In the genomic region with DNA sequence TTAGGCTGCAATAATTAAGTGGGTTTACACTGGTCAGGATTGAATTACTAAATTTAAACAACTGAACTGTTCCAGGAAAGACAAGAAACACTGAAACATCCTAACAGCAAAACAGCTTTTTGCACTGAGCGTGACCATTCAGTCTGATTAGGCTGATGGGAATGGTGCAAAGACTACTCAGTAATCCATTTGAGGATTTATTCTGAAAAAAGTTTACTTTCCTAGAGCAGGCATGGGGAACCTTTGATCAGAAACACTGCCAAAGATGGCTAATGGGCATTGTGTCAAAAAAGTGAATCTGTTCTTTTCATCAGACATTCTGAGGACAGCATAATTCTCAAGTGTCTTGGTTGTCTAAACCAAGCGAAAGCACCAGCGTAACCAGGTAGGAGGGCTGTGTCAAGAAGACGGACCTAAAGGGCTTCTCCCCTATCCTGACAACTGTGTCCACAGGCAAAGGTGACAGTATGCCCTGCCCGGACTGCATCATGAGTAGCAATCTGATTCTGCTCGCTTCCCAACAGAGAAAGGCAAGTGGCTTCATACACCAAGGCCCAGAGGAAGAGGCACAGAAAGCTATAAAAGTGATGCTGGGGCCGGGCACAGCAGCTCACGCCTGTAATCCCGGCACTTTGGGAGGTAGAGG, we compare ENCODE assay signal across 1 cellular context.
TF ChIP-seq lines count a peak whose summit lies in the region.

No MANE protein-coding gene starts in this region.

TF ChIP-seq in IMR-90, 13 proteins besides CTCF, POLR2A, EP300 and RAD21:
- no peak for TF ChIP-seq RCOR1 (IDR thresholded peaks at IDR 0.05; ENCODE audit: insufficient replicate concordance, low read length)
- TF ChIP-seq BHLHE40 (IDR thresholded peaks at IDR 0.05; ENCODE audit: low read depth, low read length): no peak
- TF ChIP-seq, protein P1, sequence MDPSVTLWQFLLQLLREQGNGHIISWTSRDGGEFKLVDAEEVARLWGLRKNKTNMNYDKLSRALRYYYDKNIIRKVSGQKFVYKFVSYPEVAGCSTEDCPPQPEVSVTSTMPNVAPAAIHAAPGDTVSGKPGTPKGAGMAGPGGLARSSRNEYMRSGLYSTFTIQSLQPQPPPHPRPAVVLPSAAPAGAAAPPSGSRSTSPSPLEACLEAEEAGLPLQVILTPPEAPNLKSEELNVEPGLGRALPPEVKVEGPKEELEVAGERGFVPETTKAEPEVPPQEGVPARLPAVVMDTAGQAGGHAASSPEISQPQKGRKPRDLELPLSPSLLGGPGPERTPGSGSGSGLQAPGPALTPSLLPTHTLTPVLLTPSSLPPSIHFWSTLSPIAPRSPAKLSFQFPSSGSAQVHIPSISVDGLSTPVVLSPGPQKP (IDR thresholded peaks at IDR 0.05; ENCODE audit: borderline replicate concordance, low read depth, low read length): no peak
- no peak for TF ChIP-seq MAZ (IDR thresholded peaks at IDR 0.05; ENCODE audit: borderline replicate concordance, low read depth, low read length)
- TF ChIP-seq RFX5 (IDR thresholded peaks at IDR 0.05; ENCODE audit: low read depth, low read length): no peak
- TF ChIP-seq, protein P2, sequence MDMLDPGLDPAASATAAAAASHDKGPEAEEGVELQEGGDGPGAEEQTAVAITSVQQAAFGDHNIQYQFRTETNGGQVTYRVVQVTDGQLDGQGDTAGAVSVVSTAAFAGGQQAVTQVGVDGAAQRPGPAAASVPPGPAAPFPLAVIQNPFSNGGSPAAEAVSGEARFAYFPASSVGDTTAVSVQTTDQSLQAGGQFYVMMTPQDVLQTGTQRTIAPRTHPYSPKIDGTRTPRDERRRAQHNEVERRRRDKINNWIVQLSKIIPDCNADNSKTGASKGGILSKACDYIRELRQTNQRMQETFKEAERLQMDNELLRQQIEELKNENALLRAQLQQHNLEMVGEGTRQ (IDR thresholded peaks at IDR 0.05; ENCODE audit: low read depth, low read length): no peak
TF ChIP-seq in IMR-90: peak in this region for 0.
